29 cellular contexts compared by ENCODE assay signal in the genomic region with DNA sequence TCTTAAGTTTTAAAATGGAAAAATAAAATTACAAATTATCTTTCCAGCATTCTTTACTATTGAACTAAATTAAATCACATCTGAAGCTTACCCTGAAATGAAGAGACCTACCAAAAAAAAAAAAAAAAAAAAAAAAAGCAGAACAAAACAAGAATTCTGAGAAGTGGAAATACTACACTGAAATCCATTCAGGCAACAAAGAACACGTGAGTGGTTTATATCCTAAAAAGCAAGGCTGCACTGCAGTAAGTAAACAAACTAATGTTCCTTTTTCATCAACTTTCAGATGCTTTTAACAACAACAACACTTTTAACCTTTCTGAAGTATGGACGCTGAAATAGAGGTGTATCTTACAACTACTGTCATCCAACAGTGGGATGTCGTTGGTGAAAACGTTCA. TPM values are rescaled to one million over a fixed set of nuclear protein-coding genes. Genes with fewer than 3 reads are reported as not detected.
DNase-seq lines count a peak whose midpoint lies in the region; ATAC-seq and TF ChIP-seq lines count a peak whose summit lies in the region.
"Had no signal": no experiment of that assay in that cellular context is flagged by ENCODE, and none has a peak within 500 bp of the region (broad histone marks: within the 10 kb centered on the region; RNA-seq: fewer than 3 reads in every experiment).

No MANE protein-coding gene starts in this region.

- ATAC-seq in IMR-90 (ENCODE audit: low read depth) (no peak), naive B cell (ENCODE audit: low read depth in 2 of 2) (peak; percentile 32 to 50), GM19351 (IDR thresholded peaks at IDR 0.05; ENCODE audit: unreplicated experiment) (no peak)
- ATAC-seq: activated CD4-positive, alpha-beta T cell treated with anti-CD3 and anti-CD28 coated beads for 36 hours; activated CD8-positive, alpha-beta T cell treated with anti-CD3 and anti-CD28 coated beads for 36 hours; left cardiac atrium; right cardiac atrium; stimulated activated naive CD8-positive, alpha-beta T cell treated with anti-CD3 and anti-CD28 coated beads, Interleukin-15, amount 100 ng/mL, for 72 hours had no signal

- H4K20me1 ChIP-seq in IMR-90 (ENCODE audit: insufficient read depth, low read length) = peaks cover 47% of the 10 kb centered on the region
- H4K20me1 ChIP-seq in SU-DHL-6 (ENCODE audit: low read depth, low read length) = peaks cover 53% of the 10 kb centered on the region

- no peak overlapping the region for H4K91ac ChIP-seq in IMR-90 (ENCODE audit: insufficient read depth, low read depth, low read length)

- H3K4ac ChIP-seq in IMR-90 (ENCODE audit: low read depth, low read length) = no peak overlapping the region

- H4K5ac ChIP-seq in IMR-90 (ENCODE audit: low read depth, low read length) = no peak overlapping the region

- H3K36me3 Mint-ChIP-seq in naive B cell = peaks cover under 1 to 1% of the 10 kb centered on the region in 2 donors

- H2AK5ac ChIP-seq in IMR-90 (ENCODE audit: low read depth, low read length) = no peak overlapping the region

- no peak overlapping the region for H2AK9ac ChIP-seq in IMR-90 (replicated peaks; ENCODE audit: low read depth, low read length, poor library complexity)

- peaks cover 44 to 80% (median 77%) of the 10 kb centered on the region in 3 donors for H3K4me1 Mint-ChIP-seq in naive B cell

- H3K9me3 Mint-ChIP-seq in naive B cell = no peaks in the 10 kb centered on the region
- H3K9me3 Mint-ChIP-seq: activated CD8-positive, alpha-beta T cell treated with anti-CD3 and anti-CD28 coated beads for 36 hours; activated naive CD4-positive, alpha-beta T cell treated with anti-CD3 and anti-CD28 coated beads for 36 hours; neural crest cell; stimulated activated naive CD8-positive, alpha-beta T cell treated with anti-CD3 and anti-CD28 coated beads, Interleukin-15, amount 100 ng/mL, for 72 hours had no signal

- H2BK5ac ChIP-seq in IMR-90 (ENCODE audit: low read depth, low read length, poor library complexity, severe bottlenecking) = no peak overlapping the region

- H3K4me1 ChIP-seq in IMR-90 (ENCODE audit: control insufficient read depth, insufficient read depth, low read length) = peaks cover 8% of the 10 kb centered on the region

- no peak for TF ChIP-seq RAD21 in IMR-90 (IDR thresholded peaks at IDR 0.05; ENCODE audit: low read length)

- POLR2A ChIA-PET in IMR-90 (lab: Charles Lee; ENCODE audit: unreplicated experiment) = no interaction called here

- intact Hi-C loops in IMR-90 (cut with micrococcal nuclease) = no loop called here

- H3K27me3 Mint-ChIP-seq in naive B cell = no peaks in the 10 kb centered on the region
- H3K27me3 Mint-ChIP-seq: activated CD4-positive, alpha-beta T cell treated with anti-CD3 and anti-CD28 coated beads for 36 hours; activated CD8-positive, alpha-beta T cell treated with anti-CD3 and anti-CD28 coated beads for 36 hours; stimulated activated naive CD8-positive, alpha-beta T cell treated with anti-CD3 and anti-CD28 coated beads, Interleukin-15, amount 100 ng/mL, for 72 hours had no signal

- H3K23ac ChIP-seq in IMR-90 (ENCODE audit: low read depth, low read length) = no peak overlapping the region

- in situ Hi-C loops in IMR-90 (cut with MboI; ENCODE audit: low sequenced_read_pairs) = no loop called here

- WGBS in IMR-90 (ENCODE audit: extremely low coverage in 2 of 2, insufficient read length in 1 of 2), 2 experiments = no CpG with 5 or more reads among the region's 4 CpGs

- BruUV-seq in IMR-90 (replicated peaks; lab: Mats Ljungman, UMichigan) = no TSS peak

- H3K9me3 ChIP-seq in IMR-90 (ENCODE audit: control insufficient read depth, insufficient read depth, low read length) (no peaks in the 10 kb centered on the region), SU-DHL-6 (ENCODE audit: insufficient read depth, low read length) (no peaks in the 10 kb centered on the region)
- H3K9me3 ChIP-seq: Peyer's patch, spleen, vagina had no signal

- H2BK15ac ChIP-seq in IMR-90 (ENCODE audit: low read depth, low read length) = no peak overlapping the region; the same call in 2 of the 3 replicates

- TF ChIP-seq CTCF in IMR-90 (conservative IDR thresholded peaks at IDR 0.05; ENCODE audit: low read depth, low read length) = no peak
- TF ChIP-seq CTCF in SU-DHL-6 (IDR thresholded peaks at IDR 0.05; ENCODE audit: insufficient read depth, low read length, poor library complexity, severe bottlenecking) = no peak
- TF ChIP-seq CTCF in foreskin fibroblast (IDR thresholded peaks at IDR 0.05; ENCODE audit: low read depth, low read length) = no peak

- H3K14ac ChIP-seq in IMR-90 (replicated peaks; ENCODE audit: low read depth, low read length) = no peak overlapping the region

- H3F3A ChIP-seq in SU-DHL-6 (ENCODE audit: insufficient read depth) = peaks cover 5% of the 10 kb centered on the region; the same call in 1 of the 2 replicates

- dilution Hi-C loops in IMR-90 (cut with HindIII; ENCODE audit: low sequenced_read_pairs, unreplicated experiment) = no loop called here

- H3K36me3 ChIP-seq in IMR-90 (ENCODE audit: control insufficient read depth, insufficient read depth, low read length) (no peaks in the 10 kb centered on the region), SU-DHL-6 (ENCODE audit: low read length) (no peaks in the 10 kb centered on the region)
- H3K36me3 ChIP-seq: Peyer's patch, vagina had no signal

- H2AFZ ChIP-seq in IMR-90 (replicated peaks; ENCODE audit: low read length, poor library complexity) = no peak overlapping the region
- no peak overlapping the region for H2AFZ ChIP-seq in SU-DHL-6 (ENCODE audit: low read depth, low read length, severe bottlenecking)

- H3K56ac ChIP-seq in IMR-90 (ENCODE audit: extremely low read depth, insufficient read depth, low read length) = no peak overlapping the region

- H3K9ac ChIP-seq in IMR-90 (ENCODE audit: low read depth, low read length) = no peak overlapping the region
- H3K9ac ChIP-seq in SU-DHL-6 (ENCODE audit: low read length) = no peak overlapping the region
- H3K9ac ChIP-seq: BLaER1 had no signal

- no peaks in the 10 kb centered on the region for H3K9me2 ChIP-seq in SU-DHL-6 (replicated peaks; ENCODE audit: insufficient read depth, low read length)

- H4K8ac ChIP-seq in IMR-90 (ENCODE audit: low read depth in 2 of 2, low read length in 2 of 2) = no peak overlapping the region

- no peak overlapping the region; the same call in 1 of the 2 replicates for H3K18ac ChIP-seq in IMR-90 (ENCODE audit: low read depth, low read length)

- H2BK20ac ChIP-seq in IMR-90 (ENCODE audit: low read depth, low read length) = no peak overlapping the region

- TF ChIP-seq POLR2A in IMR-90 (IDR thresholded peaks at IDR 0.05; ENCODE audit: low read depth, low read length) = no peak

- H2BK120ac ChIP-seq in IMR-90 (ENCODE audit: low read depth, low read length) = no peak overlapping the region

- DNase-seq in CD1c-positive myeloid dendritic cell (ENCODE audit: extremely low spot score) (peak; percentile 51), IMR-90 (no peak), naive B cell (no peak), foreskin fibroblast (no peak)
- no peak for DNase-seq in stimulated activated CD4-positive, alpha-beta T cell treated with anti-CD3 and anti-CD28 coated beads, Interleukin-1b, Interleukin-23, amount 100 ng/mL, for 48 hours
- DNase-seq: activated CD4-positive, alpha-beta T cell treated with anti-CD3 and anti-CD28 coated beads for 36 hours; activated CD8-positive, alpha-beta memory T cell treated with anti-CD3 and anti-CD28 coated beads, Interleukin-2, amount 50 U/mL, for 48 hours; activated CD8-positive, alpha-beta T cell treated with anti-CD3 and anti-CD28 coated beads for 36 hours; activated naive CD4-positive, alpha-beta T cell treated with anti-CD3 and anti-CD28 coated beads for 36 hours; amygdala; DND-41; hippocampal formation; left cardiac atrium; NCI-H1105 treated with DMSO at 0.1 percent for 48 hours; NCI-H2029; NCI-H345; NCI-H69; Peyer's patch; posterior cingulate gyrus; right cardiac atrium; SHP77; spleen; stimulated activated CD8-positive, alpha-beta memory T cell treated with anti-CD3 and anti-CD28 coated beads, Interleukin-4, amount 100 ng/mL, for 48 hours; stimulated activated naive CD8-positive, alpha-beta T cell treated with anti-CD3 and anti-CD28 coated beads, Interleukin-15, amount 100 ng/mL, for 72 hours had no signal

- H3K4me2 ChIP-seq in IMR-90 (ENCODE audit: low read depth, low read length) (peak overlapping the region; percentile 2; the same call in 1 of the 2 replicates), SU-DHL-6 (ENCODE audit: low read depth, low read length, poor library complexity, severe bottlenecking) (peak overlapping the region; percentile 9)
- H3K4me2 ChIP-seq: BLaER1 had no signal

- H3K9me1 ChIP-seq in IMR-90 (ENCODE audit: insufficient read depth, low read length) = peaks cover 11% of the 10 kb centered on the region

- peaks cover 25 to 58% of the 10 kb centered on the region in 2 experiments for H3K79me1 ChIP-seq in IMR-90 (ENCODE audit: low read depth in 1 of 2, low read length in 2 of 2)

- H3K27ac Mint-ChIP-seq in naive B cell = peak overlapping the region in 4 of 6 donors; percentile 13 to 84 (median 72)
- H3K27ac Mint-ChIP-seq: activated CD4-positive, alpha-beta T cell treated with anti-CD3 and anti-CD28 coated beads for 36 hours; activated CD8-positive, alpha-beta T cell treated with anti-CD3 and anti-CD28 coated beads for 36 hours; activated naive CD4-positive, alpha-beta T cell treated with anti-CD3 and anti-CD28 coated beads for 36 hours; stimulated activated naive CD8-positive, alpha-beta T cell treated with anti-CD3 and anti-CD28 coated beads, Interleukin-15, amount 100 ng/mL, for 72 hours had no signal

- peaks cover 100% of the 10 kb centered on the region for H3K79me2 ChIP-seq in SU-DHL-6 (ENCODE audit: insufficient read depth, low read length)

- H3K4me3 Mint-ChIP-seq in naive B cell = peak overlapping the region in 4 of 8 donors; percentile 7 to 58 (median 42)
- H3K4me3 Mint-ChIP-seq: activated CD4-positive, alpha-beta T cell treated with anti-CD3 and anti-CD28 coated beads for 36 hours; activated CD8-positive, alpha-beta T cell treated with anti-CD3 and anti-CD28 coated beads for 36 hours; activated naive CD4-positive, alpha-beta T cell treated with anti-CD3 and anti-CD28 coated beads for 36 hours; neural crest cell; stimulated activated naive CD8-positive, alpha-beta T cell treated with anti-CD3 and anti-CD28 coated beads, Interleukin-15, amount 100 ng/mL, for 72 hours had no signal

- H3K27me3 ChIP-seq in IMR-90 (ENCODE audit: control insufficient read depth, insufficient read depth, low read length) (no peaks in the 10 kb centered on the region), SU-DHL-6 (ENCODE audit: low read length) (no peaks in the 10 kb centered on the region)
- H3K27me3 ChIP-seq: BLaER1, Peyer's patch, spleen, vagina had no signal

- no peak overlapping the region for H3K4me3 ChIP-seq in IMR-90 (ENCODE audit: insufficient read depth, low read depth, low read length)
- H3K4me3 ChIP-seq in SU-DHL-6 (ENCODE audit: insufficient read depth, low read length, poor library complexity, severe bottlenecking) = no peak overlapping the region
- H3K4me3 ChIP-seq in foreskin fibroblast (ENCODE audit: low read depth in 1 of 2, low read length in 2 of 2) = no peak overlapping the region
- H3K4me3 ChIP-seq: BLaER1, Peyer's patch, spleen, vagina had no signal

- CTCF ChIA-PET in IMR-90 (lab: Yijun Ruan, JAX) = no interaction called here

- no peak overlapping the region for H3K27ac ChIP-seq in IMR-90 (ENCODE audit: insufficient read depth, low read length)
- H3K27ac ChIP-seq in SU-DHL-6 (ENCODE audit: low read depth, low read length) = no peak overlapping the region
- H3K27ac ChIP-seq: BLaER1, Peyer's patch, vagina had no signal

RNA-seq across cellular contexts. Expression of a gene that starts 7.5 kb away (rescaled TPM):
- total RNA-seq in IMR-90 (2012; rRNA removed) = 77.4 and 82.2 TPM in 2 replicates
- polyA plus RNA-seq in IMR-90 (2012; rRNA removed) (7.7 and 9.9 TPM in 2 replicates), naive B cell (ENCODE audit: low read depth in 6 of 6) (10 to 100 TPM; 24.4 to 49.5 (median 37.9) TPM)
- 2.1 TPM in 2 replicates for polyA plus RNA-seq in IMR-90 (2012; cell fraction: cytosol; rRNA removed)
- 4.4 and 32.2 TPM in 2 replicates for polyA plus RNA-seq in IMR-90 (2012; cell fraction: nucleus; rRNA removed; ENCODE audit: low replicate concordance)

RNA-seq across cellular contexts. Expression of a gene that starts 58.3 kb away (rescaled TPM):
- total RNA-seq in IMR-90 (2012; rRNA removed) = 86.9 and 106 TPM in 2 replicates
- polyA plus RNA-seq in IMR-90 (2012; rRNA removed) (84.3 and 112 TPM in 2 replicates), naive B cell (ENCODE audit: low read depth in 6 of 6) (100 to 1,000 TPM; 190 to 222 (median 202) TPM)
- 71.7 and 77.1 TPM in 2 replicates for polyA plus RNA-seq in IMR-90 (2012; cell fraction: cytosol; rRNA removed)
- polyA plus RNA-seq in IMR-90 (2012; cell fraction: nucleus; rRNA removed; ENCODE audit: low replicate concordance) = 24.6 and 64.2 TPM in 2 replicates

Comparison
In these comparisons a context has a peak if more than half of its experiments do, and no peak if none do; other contexts are left out.
1. ATAC-seq: peak in naive B cell (2 of 2); none in IMR-90 (single experiment) and GM19351 (single experiment).